ENCODE assay signal across 35 cellular contexts in genomic region chr5:155768342-155768741, GRCh38.
"Had no signal": no experiment of that assay in that cellular context is flagged by ENCODE, and none has a peak within 500 bp of the region (broad histone marks: within the 10 kb centered on the region; RNA-seq: fewer than 3 reads in every experiment).

No MANE protein-coding gene starts in this region.

- H3K4me1 Mint-ChIP-seq: activated B cell treated with CpG ODN at 0.5 μM for 24 hours; activated naive CD8-positive, alpha-beta T cell treated with anti-CD3 and anti-CD28 coated beads for 36 hours had no signal

- H3K27me3 ChIP-seq: brain microvascular endothelial cell, MG63 had no signal

- H3K9me3 Mint-ChIP-seq: activated B cell treated with CpG ODN at 0.5 μM for 24 hours; activated CD4-positive, alpha-beta memory T cell treated with anti-CD3 and anti-CD28 coated beads, Interleukin-2, amount 10 ng/mL, durations not matched to agents 7 days and 5 days; activated naive CD8-positive, alpha-beta T cell treated with anti-CD3 and anti-CD28 coated beads for 36 hours had no signal

- H3K36me3 ChIP-seq: brain microvascular endothelial cell, MG63 had no signal

- H3K9me3 ChIP-seq: MG63 had no signal

- H3K4me3 ChIP-seq: MG63, PC-9 had no signal

- ATAC-seq: activated CD8-positive, alpha-beta memory T cell treated with anti-CD3 and anti-CD28 coated beads, Interleukin-2, amount 10 ng/mL, durations not matched to agents 7 days and 5 days had no signal

- H3K27me3 Mint-ChIP-seq: activated B cell treated with CpG ODN at 0.5 μM for 24 hours; activated CD4-positive, alpha-beta memory T cell treated with anti-CD3 and anti-CD28 coated beads, Interleukin-2, amount 10 ng/mL, durations not matched to agents 7 days and 5 days; activated CD8-positive, alpha-beta memory T cell treated with anti-CD3 and anti-CD28 coated beads, Interleukin-2, amount 10 ng/mL, durations not matched to agents 7 days and 5 days had no signal

- H3K27ac Mint-ChIP-seq: activated B cell treated with CpG ODN at 0.5 μM for 24 hours; activated CD4-positive, alpha-beta memory T cell treated with anti-CD3 and anti-CD28 coated beads, Interleukin-2, amount 10 ng/mL, durations not matched to agents 7 days and 5 days; activated CD8-positive, alpha-beta memory T cell treated with anti-CD3 and anti-CD28 coated beads, Interleukin-2, amount 10 ng/mL, durations not matched to agents 7 days and 5 days; activated naive CD8-positive, alpha-beta T cell treated with anti-CD3 and anti-CD28 coated beads for 36 hours had no signal

- H3K27ac ChIP-seq: brain microvascular endothelial cell, PC-9, VCaP had no signal

- DNase-seq: activated B cell treated with CpG ODN at 0.5 μM for 24 hours; activated CD4-positive, alpha-beta memory T cell treated with anti-CD3 and anti-CD28 coated beads, Interleukin-2, amount 10 ng/mL, durations not matched to agents 7 days and 5 days; activated CD4-positive, alpha-beta T cell treated with anti-CD3 and anti-CD28 coated beads for 4 hours; activated CD4-positive, CD25-positive, alpha-beta regulatory T cell treated with anti-CD3 and anti-CD28 coated beads, Interleukin-2, amount 50 U/mL, for 72 hours; activated CD8-positive, alpha-beta memory T cell treated with anti-CD3 and anti-CD28 coated beads for 24 hours; activated CD8-positive, alpha-beta memory T cell treated with anti-CD3 and anti-CD28 coated beads, Interleukin-2, amount 10 ng/mL, durations not matched to agents 7 days and 5 days; activated CD8-positive, alpha-beta memory T cell treated with anti-CD3 and anti-CD28 coated beads, Interleukin-2, amount 50 U/mL, for 48 hours; activated effector memory CD4-positive, alpha-beta T cell treated with anti-CD3 and anti-CD28 coated beads, Interleukin-2, amount 50 U/mL, for 16 hours; activated naive CD4-positive, alpha-beta T cell; activated naive CD4-positive, alpha-beta T cell treated with anti-CD3 and anti-CD28 coated beads, Interleukin-2, amount 50 U/mL, for 16 hours; activated naive CD8-positive, alpha-beta T cell treated with anti-CD3 and anti-CD28 coated beads for 36 hours; activated T-cell treated with anti-CD3 and anti-CD28 coated beads, Interleukin-2, amount 50 U/mL, for 48 hours; amniotic stem cell; aorta; brain microvascular endothelial cell; central memory CD4-positive, alpha-beta T cell; Kasumi-1; KG1; MG63; NCI-H1048; NCI-H1105 treated with DMSO at 0.1 percent for 48 hours; NCI-H1436; NCI-H1694; NCI-H1930; NCI-H345; NCI-H510A; NCI-H526; NCI-H748 treated with DMSO at 0.1 percent for 48 hours; NK-92 treated with Interleukin-12 subunit alpha and Interleukin-12 subunit beta, amount 100 ng/mL, for 24 hours; PC-9; Right ventricle myocardium superior; SW 1271; T-helper 1 cell; T-helper 9 cell had no signal

- H3K4me3 Mint-ChIP-seq: activated B cell treated with CpG ODN at 0.5 μM for 24 hours; activated CD4-positive, alpha-beta memory T cell treated with anti-CD3 and anti-CD28 coated beads, Interleukin-2, amount 10 ng/mL, durations not matched to agents 7 days and 5 days; activated CD8-positive, alpha-beta memory T cell treated with anti-CD3 and anti-CD28 coated beads, Interleukin-2, amount 10 ng/mL, durations not matched to agents 7 days and 5 days; activated naive CD8-positive, alpha-beta T cell treated with anti-CD3 and anti-CD28 coated beads for 36 hours had no signal

- H3K36me3 Mint-ChIP-seq: activated CD8-positive, alpha-beta memory T cell treated with anti-CD3 and anti-CD28 coated beads, Interleukin-2, amount 10 ng/mL, durations not matched to agents 7 days and 5 days; activated naive CD8-positive, alpha-beta T cell treated with anti-CD3 and anti-CD28 coated beads for 36 hours had no signal
